ENCODE assay signal across 16 cellular contexts in genomic region chr15:60809375-60809774, GRCh38.
A peak's percentile ranks its signal among the peaks of the same experiment; 100 is the strongest.
DNase-seq lines count a peak whose midpoint lies in the region; ATAC-seq and TF ChIP-seq lines count a peak whose summit lies in the region.
"Had no signal": no experiment of that assay in that cellular context is flagged by ENCODE, and none has a peak within 500 bp of the region (broad histone marks: within the 10 kb centered on the region; RNA-seq: fewer than 3 reads in every experiment).

No MANE protein-coding gene starts in this region.

- no peak for TF ChIP-seq POLR2A in thyroid gland (IDR thresholded peaks at IDR 0.05)

- H3K27me3 Mint-ChIP-seq in activated naive CD4-positive, alpha-beta T cell treated with anti-CD3 and anti-CD28 coated beads, Interleukin-2, amount 10 ng/mL, durations not matched to agents 7 days and 5 days, result no peaks in the 10 kb centered on the region
- no peaks in the 10 kb centered on the region for H3K27me3 Mint-ChIP-seq in T-cell
- peaks cover 2% of the 10 kb centered on the region for H3K27me3 Mint-ChIP-seq in activated naive CD8-positive, alpha-beta T cell treated with anti-CD3 and anti-CD28 coated beads, Interleukin-2, amount 10 ng/mL, durations not matched to agents 7 days and 5 days
- H3K27me3 Mint-ChIP-seq in natural killer cell treated with Interleukin-12 subunit alpha and Interleukin-12 subunit beta and Interleukin-15 and Interleukin-18, amount 100 ng/mL, for 72 hours, result peaks cover 0 to 2% of the 10 kb centered on the region in 2 donors

- H3K27ac Mint-ChIP-seq in activated naive CD4-positive, alpha-beta T cell treated with anti-CD3 and anti-CD28 coated beads, Interleukin-2, amount 10 ng/mL, durations not matched to agents 7 days and 5 days, result peak overlapping the region; percentile 69
- peak overlapping the region; percentile 90 to 91 for H3K27ac Mint-ChIP-seq in T-cell
- peak overlapping the region; percentile 35 for H3K27ac Mint-ChIP-seq in activated naive CD8-positive, alpha-beta T cell treated with anti-CD3 and anti-CD28 coated beads, Interleukin-2, amount 10 ng/mL, durations not matched to agents 7 days and 5 days
- H3K27ac Mint-ChIP-seq in natural killer cell treated with Interleukin-12 subunit alpha and Interleukin-12 subunit beta and Interleukin-15 and Interleukin-18, amount 100 ng/mL, for 72 hours, result no peak overlapping the region

- H3K27ac ChIP-seq in thyroid gland, result no peak overlapping the region
- H3K27ac ChIP-seq: A549, C4-2B, GM23248, KMS-11 had no signal

- no peaks in the 10 kb centered on the region for H3K9me3 Mint-ChIP-seq in activated naive CD4-positive, alpha-beta T cell treated with anti-CD3 and anti-CD28 coated beads, Interleukin-2, amount 10 ng/mL, durations not matched to agents 7 days and 5 days
- no peaks in the 10 kb centered on the region for H3K9me3 Mint-ChIP-seq in T-cell
- no peaks in the 10 kb centered on the region for H3K9me3 Mint-ChIP-seq in activated naive CD8-positive, alpha-beta T cell treated with anti-CD3 and anti-CD28 coated beads, Interleukin-2, amount 10 ng/mL, durations not matched to agents 7 days and 5 days
- H3K9me3 Mint-ChIP-seq in natural killer cell treated with Interleukin-12 subunit alpha and Interleukin-12 subunit beta and Interleukin-15 and Interleukin-18, amount 100 ng/mL, for 72 hours, result no peaks in the 10 kb centered on the region

- peaks cover 6% of the 10 kb centered on the region for H3K36me3 Mint-ChIP-seq in activated naive CD4-positive, alpha-beta T cell treated with anti-CD3 and anti-CD28 coated beads, Interleukin-2, amount 10 ng/mL, durations not matched to agents 7 days and 5 days
- H3K36me3 Mint-ChIP-seq in T-cell, result no peaks in the 10 kb centered on the region
- peaks cover 9% of the 10 kb centered on the region for H3K36me3 Mint-ChIP-seq in activated naive CD8-positive, alpha-beta T cell treated with anti-CD3 and anti-CD28 coated beads, Interleukin-2, amount 10 ng/mL, durations not matched to agents 7 days and 5 days
- H3K36me3 Mint-ChIP-seq in natural killer cell treated with Interleukin-12 subunit alpha and Interleukin-12 subunit beta and Interleukin-15 and Interleukin-18, amount 100 ng/mL, for 72 hours, result no peaks in the 10 kb centered on the region

- H3K4me3 Mint-ChIP-seq in activated naive CD4-positive, alpha-beta T cell treated with anti-CD3 and anti-CD28 coated beads, Interleukin-2, amount 10 ng/mL, durations not matched to agents 7 days and 5 days, result no peak overlapping the region
- H3K4me3 Mint-ChIP-seq in T-cell, result peak overlapping the region; percentile 10 to 31 (median 25)
- H3K4me3 Mint-ChIP-seq in activated naive CD8-positive, alpha-beta T cell treated with anti-CD3 and anti-CD28 coated beads, Interleukin-2, amount 10 ng/mL, durations not matched to agents 7 days and 5 days, result peak overlapping the region; percentile 39
- H3K4me3 Mint-ChIP-seq in natural killer cell treated with Interleukin-12 subunit alpha and Interleukin-12 subunit beta and Interleukin-15 and Interleukin-18, amount 100 ng/mL, for 72 hours, result peak overlapping the region; percentile 32

- intact Hi-C loops in thyroid gland (cut with DNase I), result no loop called here

- ATAC-seq in T-cell (replicated peaks in 1 of 4), result peak; percentile 40 to 68 (median 63)
- ATAC-seq in activated naive CD8-positive, alpha-beta T cell treated with anti-CD3 and anti-CD28 coated beads, Interleukin-2, amount 10 ng/mL, durations not matched to agents 7 days and 5 days (ENCODE audit: low read depth), result no peak
- ATAC-seq in natural killer cell treated with Interleukin-12 subunit alpha and Interleukin-12 subunit beta and Interleukin-15 and Interleukin-18, amount 100 ng/mL, for 72 hours, result no peak
- no peak for ATAC-seq in GM18498 (IDR thresholded peaks at IDR 0.05; ENCODE audit: unreplicated experiment)
- ATAC-seq: A549 had no signal

- TF ChIP-seq CTCF in thyroid gland (IDR thresholded peaks at IDR 0.05), result no peak

- WGBS in thyroid gland, 2 donors, result 92 to 94% methylated on average over 5 of the region's 5 CpGs

- H3K4me1 Mint-ChIP-seq in activated naive CD4-positive, alpha-beta T cell treated with anti-CD3 and anti-CD28 coated beads, Interleukin-2, amount 10 ng/mL, durations not matched to agents 7 days and 5 days, result peaks cover 51% of the 10 kb centered on the region
- H3K4me1 Mint-ChIP-seq in T-cell, result peaks cover 66 to 75% (median 74%) of the 10 kb centered on the region in 3 donors
- peaks cover 38% of the 10 kb centered on the region for H3K4me1 Mint-ChIP-seq in activated naive CD8-positive, alpha-beta T cell treated with anti-CD3 and anti-CD28 coated beads, Interleukin-2, amount 10 ng/mL, durations not matched to agents 7 days and 5 days
- peaks cover 35% of the 10 kb centered on the region in 2 donors for H3K4me1 Mint-ChIP-seq in natural killer cell treated with Interleukin-12 subunit alpha and Interleukin-12 subunit beta and Interleukin-15 and Interleukin-18, amount 100 ng/mL, for 72 hours (ENCODE audit: low read depth in 2 of 2)

- H3K36me3 ChIP-seq in thyroid gland, result no peaks in the 10 kb centered on the region
- H3K36me3 ChIP-seq: MG63 had no signal

- H3K27me3 ChIP-seq in thyroid gland, result no peaks in the 10 kb centered on the region
- H3K27me3 ChIP-seq: MG63 had no signal

- POLR2A ChIA-PET in T-cell (lab: Charles Lee), result interaction anchor here (0.5 to 0.7 kb wide), 3 partner anchors 21 to 33 kb away, joined by 3 read pairs; no protein-coding TSS in a partner anchor
- POLR2A ChIA-PET in activated naive CD8-positive, alpha-beta T cell treated with anti-CD3 and anti-CD28 coated beads, Interleukin-2, amount 10 ng/mL, durations not matched to agents 7 days and 5 days (lab: Charles Lee), result no interaction called here

- CTCF ChIA-PET in activated naive CD4-positive, alpha-beta T cell treated with anti-CD3 and anti-CD28 coated beads, Interleukin-2, amount 10 ng/mL, durations not matched to agents 7 days and 5 days (lab: Charles Lee), result interaction anchor here (1.0 to 1.4 kb wide), 2 partner anchors 10 to 14 kb away, joined by 3 read pairs; no protein-coding TSS in a partner anchor
- CTCF ChIA-PET in T-cell (lab: Charles Lee), result interaction anchor here in 1 of 2 donors (0.7 kb wide), 1 partner anchor 637 kb away, joined by 3 read pairs; no protein-coding TSS in a partner anchor

- no peak overlapping the region for H3K4me3 ChIP-seq in thyroid gland (replicated peaks in 1 of 3)
- H3K4me3 ChIP-seq: A549, GM23248, MG63 had no signal

- H3K4me1 ChIP-seq in thyroid gland, result no peaks in the 10 kb centered on the region
- H3K4me1 ChIP-seq: A549 had no signal

- no peak for DNase-seq in activated naive CD4-positive, alpha-beta T cell treated with anti-CD3 and anti-CD28 coated beads, Interleukin-2, amount 10 ng/mL, durations not matched to agents 7 days and 5 days
- DNase-seq in activated naive CD4-positive, alpha-beta T cell treated with Interleukin-2 at 50 U/mL for 16 hours, result no peak
- no peak for DNase-seq in T-cell
- DNase-seq in activated naive CD8-positive, alpha-beta T cell treated with anti-CD3 and anti-CD28 coated beads, Interleukin-2, amount 10 ng/mL, durations not matched to agents 7 days and 5 days, result no peak
- no peak for DNase-seq in natural killer cell treated with Interleukin-12 subunit alpha and Interleukin-12 subunit beta and Interleukin-15 and Interleukin-18, amount 100 ng/mL, for 72 hours (ENCODE audit: low spot score)
- no peak for DNase-seq in thyroid gland
- DNase-seq in NCI-H2081 (lab: John Stamatoyannopoulos, UW), result no peak
- DNase-seq: DMS79 treated with DMSO at 0.1 percent for 48 hours, GM23248, MG63, NCI-H1092 treated with DMSO at 0.1 percent for 48 hours, NCI-H1694 had no signal

- no peaks in the 10 kb centered on the region for H3K9me3 ChIP-seq in thyroid gland
- H3K9me3 ChIP-seq: A549, MG63 had no signal

Comparison
In these comparisons a context has a peak if more than half of its experiments do, and no peak if none do; other contexts are left out.
1. H3K27ac Mint-ChIP-seq: peak in activated naive CD4-positive, alpha-beta T cell treated with anti-CD3 and anti-CD28 coated beads, Interleukin-2, amount 10 ng/mL, durations not matched to agents 7 days and 5 days (single experiment), T-cell (2 of 2) and activated naive CD8-positive, alpha-beta T cell treated with anti-CD3 and anti-CD28 coated beads, Interleukin-2, amount 10 ng/mL, durations not matched to agents 7 days and 5 days (single experiment); none in natural killer cell treated with Interleukin-12 subunit alpha and Interleukin-12 subunit beta and Interleukin-15 and Interleukin-18, amount 100 ng/mL, for 72 hours (0 of 2).
2. ATAC-seq: peak in T-cell (4 of 4); none in activated naive CD8-positive, alpha-beta T cell treated with anti-CD3 and anti-CD28 coated beads, Interleukin-2, amount 10 ng/mL, durations not matched to agents 7 days and 5 days (single experiment), natural killer cell treated with Interleukin-12 subunit alpha and Interleukin-12 subunit beta and Interleukin-15 and Interleukin-18, amount 100 ng/mL, for 72 hours (0 of 2) and GM18498 (single experiment).